12 cellular contexts compared by ENCODE assay signal in genomic region chr17:79779661-79780365, GRCh38. TPM values are rescaled to one million over a fixed set of nuclear protein-coding genes. Genes with fewer than 3 reads are reported as not detected.
DNase-seq lines count a peak whose midpoint lies in the region; ATAC-seq and TF ChIP-seq lines count a peak whose summit lies in the region.
"Had no signal": no experiment of that assay in that cellular context is flagged by ENCODE, and none has a peak within 500 bp of the region (broad histone marks: within the 10 kb centered on the region; RNA-seq: fewer than 3 reads in every experiment).

No MANE protein-coding gene starts in this region.

- H3K9me3 ChIP-seq in OCI-LY3 (ENCODE audit: insufficient read depth, low read length) (no peaks in the 10 kb centered on the region), body of pancreas (no peaks in the 10 kb centered on the region)
- H3K9me3 ChIP-seq: tibial artery had no signal

- peaks cover 41% of the 10 kb centered on the region for H3K4me1 Mint-ChIP-seq in activated naive CD8-positive, alpha-beta T cell (ENCODE audit: low read depth)
- H3K4me1 Mint-ChIP-seq in activated naive CD8-positive, alpha-beta T cell treated with anti-CD3 and anti-CD28 coated beads for 36 hours, result peaks cover 24% of the 10 kb centered on the region
- peaks cover 34% of the 10 kb centered on the region for H3K4me1 Mint-ChIP-seq in type B pancreatic cell (ENCODE audit: unreplicated experiment)

- peak overlapping the region; percentile 61; the same call in 1 of the 2 replicates for H3K4me2 ChIP-seq in OCI-LY3 (ENCODE audit: low read length)

- H3K4me1 ChIP-seq in OCI-LY3 (ENCODE audit: low read length) (peaks cover 14% of the 10 kb centered on the region), foreskin keratinocyte (no peaks in the 10 kb centered on the region), body of pancreas (peaks cover 36% of the 10 kb centered on the region)

- peaks cover 18% of the 10 kb centered on the region for H3K79me2 ChIP-seq in OCI-LY3 (ENCODE audit: low read length)

- H3K27me3 Mint-ChIP-seq in activated naive CD8-positive, alpha-beta T cell, result peaks cover 26% of the 10 kb centered on the region
- peaks cover 74% of the 10 kb centered on the region for H3K27me3 Mint-ChIP-seq in activated naive CD8-positive, alpha-beta T cell treated with anti-CD3 and anti-CD28 coated beads for 36 hours
- H3K27me3 Mint-ChIP-seq in type B pancreatic cell, result peaks cover 10% of the 10 kb centered on the region

- ATAC-seq in foreskin keratinocyte (peak; percentile 22), GM21619 (IDR thresholded peaks at IDR 0.05; ENCODE audit: unreplicated experiment) (no peak), body of pancreas (no peak)

- H3K4me3 ChIP-seq in OCI-LY3 (ENCODE audit: low read length), result no peak overlapping the region
- no peak overlapping the region for H3K4me3 ChIP-seq in body of pancreas
- H3K4me3 ChIP-seq: tibial artery had no signal

- peaks cover 16% of the 10 kb centered on the region for H4K20me1 ChIP-seq in OCI-LY3 (ENCODE audit: insufficient read depth, low read length)

- TF ChIP-seq CTCF in OCI-LY3 (IDR thresholded peaks at IDR 0.05; ENCODE audit: low read depth, low read length) (no peak), foreskin keratinocyte (conservative IDR thresholded peaks at IDR 0.05) (no peak), type B pancreatic cell (conservative IDR thresholded peaks at IDR 0.05) (no peak), body of pancreas (IDR thresholded peaks at IDR 0.05) (no peak)

- intact Hi-C loops in body of pancreas (cut with DNase I), result no loop called here

- TF ChIP-seq POLR2A in body of pancreas (IDR thresholded peaks at IDR 0.05), result no peak

- 72 to 80% methylated on average over 10 of the region's 10 CpGs for WGBS in body of pancreas, 2 donors

- H3K27ac ChIP-seq in OCI-LY3 (ENCODE audit: low read length), result no peak overlapping the region
- H3K27ac ChIP-seq in foreskin keratinocyte, result no peak overlapping the region
- no peak overlapping the region for H3K27ac ChIP-seq in body of pancreas
- H3K27ac ChIP-seq: tibial artery had no signal

- no peaks in the 10 kb centered on the region for H3K9me3 Mint-ChIP-seq in activated naive CD8-positive, alpha-beta T cell (ENCODE audit: low read depth)
- H3K9me3 Mint-ChIP-seq in activated naive CD8-positive, alpha-beta T cell treated with anti-CD3 and anti-CD28 coated beads for 36 hours, result no peaks in the 10 kb centered on the region
- H3K9me3 Mint-ChIP-seq in type B pancreatic cell, result no peaks in the 10 kb centered on the region

- no peak for DNase-seq in activated naive CD8-positive, alpha-beta T cell treated with anti-CD3 and anti-CD28 coated beads for 36 hours
- DNase-seq in foreskin keratinocyte, result no peak
- no peak for DNase-seq in type B pancreatic cell (ENCODE audit: extremely low spot score, unreplicated experiment)
- no peak for DNase-seq in NCI-H1048 (lab: John Stamatoyannopoulos, UW)
- DNase-seq in body of pancreas, result no peak
- DNase-seq: NCI-H2171, SHP77 treated with DMSO at 0.1 percent for 48 hours, tibial artery had no signal

- peaks cover 36% of the 10 kb centered on the region for H3K36me3 ChIP-seq in OCI-LY3 (replicated peaks; ENCODE audit: low read depth, low read length)
- no peaks in the 10 kb centered on the region for H3K36me3 ChIP-seq in body of pancreas (replicated peaks in 1 of 2; ENCODE audit: insufficient read depth in 1 of 2, low read depth in 2 of 2)
- H3K36me3 ChIP-seq: tibial artery had no signal

- peaks cover 21% of the 10 kb centered on the region for H3K27me3 ChIP-seq in OCI-LY3 (ENCODE audit: low read depth, low read length)
- peaks cover 28% of the 10 kb centered on the region for H3K27me3 ChIP-seq in foreskin keratinocyte
- no peaks in the 10 kb centered on the region for H3K27me3 ChIP-seq in body of pancreas

- H2AFZ ChIP-seq in OCI-LY3 (ENCODE audit: low read depth, low read length), result no peak overlapping the region

- H3K36me3 Mint-ChIP-seq in activated naive CD8-positive, alpha-beta T cell, result no peaks in the 10 kb centered on the region
- no peaks in the 10 kb centered on the region for H3K36me3 Mint-ChIP-seq in activated naive CD8-positive, alpha-beta T cell treated with anti-CD3 and anti-CD28 coated beads for 36 hours
- H3K36me3 Mint-ChIP-seq in type B pancreatic cell, result peaks cover 23% of the 10 kb centered on the region

- no peak overlapping the region for H3K9ac ChIP-seq in OCI-LY3 (ENCODE audit: low read length)

- H3K4me3 Mint-ChIP-seq in activated naive CD8-positive, alpha-beta T cell, result peak overlapping the region; percentile 68
- no peak overlapping the region for H3K4me3 Mint-ChIP-seq in activated naive CD8-positive, alpha-beta T cell treated with anti-CD3 and anti-CD28 coated beads for 36 hours
- peak overlapping the region; percentile 95 for H3K4me3 Mint-ChIP-seq in type B pancreatic cell

- no peak overlapping the region for H3K27ac Mint-ChIP-seq in activated naive CD8-positive, alpha-beta T cell
- H3K27ac Mint-ChIP-seq in activated naive CD8-positive, alpha-beta T cell treated with anti-CD3 and anti-CD28 coated beads for 36 hours, result no peak overlapping the region
- peak overlapping the region; percentile 88 for H3K27ac Mint-ChIP-seq in type B pancreatic cell

RNA-seq across cellular contexts. Expression of gene CBX2, which starts 1.9 kb away (rescaled TPM):
- 1 to 10 TPM; 5.2 to 5.4 TPM for total RNA-seq in activated naive CD8-positive, alpha-beta T cell treated with anti-CD3 and anti-CD28 coated beads for 36 hours
- total RNA-seq in foreskin keratinocyte (5.9 and 6.9 TPM in 2 replicates), type B pancreatic cell (ENCODE audit: low replicate concordance) (21.6 and 72.0 TPM in 2 replicates), body of pancreas (1 to 10 TPM; 1.6 to 2.0 TPM)
- polyA plus RNA-seq in foreskin keratinocyte, result 3.5 and 4.3 TPM in 2 replicates

RNA-seq across cellular contexts. Expression of gene CBX8, which starts 17.1 kb away (rescaled TPM):
- total RNA-seq in activated naive CD8-positive, alpha-beta T cell treated with anti-CD3 and anti-CD28 coated beads for 36 hours, result 1 to 10 TPM; 3.5 to 4.1 TPM
- total RNA-seq in foreskin keratinocyte (2.9 and 4.5 TPM in 2 replicates), type B pancreatic cell (ENCODE audit: low replicate concordance) (13.3 and 16.0 TPM in 2 replicates), body of pancreas (1 to 10 TPM; 1.6 to 1.8 TPM)
- polyA plus RNA-seq in foreskin keratinocyte, result 4.5 and 4.7 TPM in 2 replicates

RNA-seq across cellular contexts. Expression of gene ENPP7, which starts 49.1 kb away (rescaled TPM):
- not detected for total RNA-seq in activated naive CD8-positive, alpha-beta T cell treated with anti-CD3 and anti-CD28 coated beads for 36 hours
- not detected in 2 replicates for total RNA-seq in foreskin keratinocyte
- not detected in 2 replicates for polyA plus RNA-seq in foreskin keratinocyte
- 5.3 and 20.5 TPM in 2 replicates for total RNA-seq in type B pancreatic cell (ENCODE audit: low replicate concordance)
- not detected for total RNA-seq in body of pancreas
- total RNA-seq: pulmonary artery endothelial cell had no signal

RNA-seq across cellular contexts. Expression of gene CBX4, which starts 59.4 kb away (rescaled TPM):
- 10 to 100 TPM; 18.2 to 18.6 TPM for total RNA-seq in activated naive CD8-positive, alpha-beta T cell treated with anti-CD3 and anti-CD28 coated beads for 36 hours
- total RNA-seq in foreskin keratinocyte (10.5 and 12.4 TPM in 2 replicates), type B pancreatic cell (ENCODE audit: low replicate concordance) (39.6 and 76.2 TPM in 2 replicates), body of pancreas (10 to 100 TPM; 15.6 to 17.8 TPM)
- 7.6 and 7.8 TPM in 2 replicates for polyA plus RNA-seq in foreskin keratinocyte
